ENCODE assay signal across 25 cellular contexts in genomic region chr1:186435336-186435735, GRCh38. TPM values are rescaled to one million over a fixed set of nuclear protein-coding genes. Genes with fewer than 3 reads are reported as not detected.
DNase-seq lines count a peak whose midpoint lies in the region; TF ChIP-seq lines count a peak whose summit lies in the region.
"Had no signal": no experiment of that assay in that cellular context is flagged by ENCODE, and none has a peak within 500 bp of the region (broad histone marks: within the 10 kb centered on the region; RNA-seq: fewer than 3 reads in every experiment).

No MANE protein-coding gene starts in this region.

- H3K4me1 ChIP-seq in GM23248 (ENCODE audit: insufficient read depth) = peaks cover 8% of the 10 kb centered on the region; the same call in 1 of the 2 replicates
- H3K4me1 ChIP-seq: prostate gland, testis had no signal

- in situ Hi-C loops in GM23248 (cut with MboI) = no loop called here
- in situ Hi-C loops in brain microvascular endothelial cell (cut with HindIII; ENCODE audit: low pct_ligation_motif_present, low sequenced_read_pairs) = no loop called here

- no peaks in the 10 kb centered on the region for H3K9me2 ChIP-seq in GM23248 (ENCODE audit: insufficient read depth)

- no peak overlapping the region for H3K4me2 ChIP-seq in GM23248 (ENCODE audit: unreplicated experiment)
- H3K4me2 ChIP-seq: hepatocyte had no signal

- no peaks in the 10 kb centered on the region for H3F3A ChIP-seq in GM23248 (ENCODE audit: insufficient read depth)

- H3K4me3 ChIP-seq in GM23248 (no peak overlapping the region), brain microvascular endothelial cell (ENCODE audit: low read depth, low read length) (no peak overlapping the region), lower leg skin (ENCODE audit: low read depth, poor library complexity, severe bottlenecking) (no peak overlapping the region)
- H3K4me3 ChIP-seq: hepatocyte, prostate gland, testis had no signal

- H3K36me3 ChIP-seq in GM23248 (ENCODE audit: low read depth) (no peaks in the 10 kb centered on the region), brain microvascular endothelial cell (replicated peaks) (no peaks in the 10 kb centered on the region)
- H3K36me3 ChIP-seq: prostate gland had no signal

- no peaks in the 10 kb centered on the region for H3K9me3 ChIP-seq in GM23248 (ENCODE audit: low read depth)
- H3K9me3 ChIP-seq: prostate gland, testis had no signal

- H3K27me3 ChIP-seq in GM23248 (replicated peaks; ENCODE audit: insufficient read depth) (no peaks in the 10 kb centered on the region), brain microvascular endothelial cell (replicated peaks) (no peaks in the 10 kb centered on the region)
- H3K27me3 ChIP-seq: hepatocyte, testis had no signal

- H2AFZ ChIP-seq in GM23248 = no peak overlapping the region
- H2AFZ ChIP-seq: hepatocyte had no signal

- no peak overlapping the region for H3K9ac ChIP-seq in GM23248

- intact Hi-C loops in lower leg skin (cut with DNase I; ENCODE audit: low total_unique reads) = no loop called here

- no peaks in the 10 kb centered on the region for H4K20me1 ChIP-seq in GM23248 (ENCODE audit: insufficient read depth)

- H3K27ac ChIP-seq in GM23248 (no peak overlapping the region), brain microvascular endothelial cell (no peak overlapping the region)
- H3K27ac ChIP-seq: hepatocyte, prostate gland, RWPE1, testis had no signal

- DNase-seq in GM23248 (peak; percentile 59), MV-4-11 (lab: John Stamatoyannopoulos, UW) (peak; percentile 20), brain microvascular endothelial cell (peak; percentile 11), iris pigment epithelial cell (ENCODE audit: low read depth) (peak; percentile 72), lower leg skin (ENCODE audit: low spot score in 2 of 2) (no peak), NCI-H1436 (lab: John Stamatoyannopoulos, UW) (no peak)
- DNase-seq in activated CD4-positive, CD25-positive, alpha-beta regulatory T cell treated with anti-CD3 and anti-CD28 coated beads, Interleukin-2, amount 50 U/mL, for 72 hours = no peak
- DNase-seq: activated CD4-positive, CD25-positive, alpha-beta regulatory T cell; activated CD8-positive, alpha-beta T cell treated with anti-CD3 and anti-CD28 coated beads for 36 hours; activated gamma-delta T cell; activated naive CD8-positive, alpha-beta T cell treated with anti-CD3 and anti-CD28 coated beads, Interleukin-2, amount 50 U/mL, for 24 hours; activated T-cell treated with anti-CD3 and anti-CD28 coated beads for 4 hours; CD8-positive, alpha-beta memory T cell; DMS79 treated with DMSO at 0.1 percent for 48 hours; immature natural killer cell; NCI-H1417; NCI-H524; small intestine; stimulated activated naive B cell treated with anti-CD40 and anti-IgM and Interleukin-4, amounts not matched to agents 10 μg/mL and 1 μg/mL and 100 μg/mL, for 72 hours; T1000; testis had no signal

- no peak for TF ChIP-seq POLR2A in lower leg skin (IDR thresholded peaks at IDR 0.05)

- no peaks in the 10 kb centered on the region for H3K79me2 ChIP-seq in GM23248 (ENCODE audit: insufficient read depth)
- H3K79me2 ChIP-seq: hepatocyte had no signal

- WGBS in GM23248 (ENCODE audit: low coverage in 1 of 2, low lambda C conversion rate in 2 of 2, missing lambda C conversion rate in 2 of 2), 2 experiments = 38 to 53% methylated on average over 1 of the region's 1 CpG
- WGBS in lower leg skin, 2 donors = 77 to 79% methylated on average over 1 of the region's 1 CpG

- TF ChIP-seq CTCF in brain microvascular endothelial cell (IDR thresholded peaks at IDR 0.05; ENCODE audit: low read depth, low read length, missing control alignments) (no peak), lower leg skin (IDR thresholded peaks at IDR 0.05) (no peak)

RNA-seq across cellular contexts. Expression of gene PDC, which starts 25.6 kb away (rescaled TPM):
- total RNA-seq in GM23248 (2014; rRNA removed; shearing (Covaris generic)) = 0.63 TPM in 1 of 2 replicates, not detected in the other
- polyA plus RNA-seq in GM23248 (2016; fragmentation: Nextera tagmentation; extraction: Ambion mirVana) = 0.20 and 0.94 TPM in 2 replicates
- not detected for total RNA-seq in lower leg skin
- total RNA-seq: activated CD8-positive, alpha-beta T cell treated with anti-CD3 and anti-CD28 coated beads for 36 hours; CD8-positive, alpha-beta memory T cell; hepatocyte; lung microvascular endothelial cell; prostate gland had no signal
- polyA plus RNA-seq: CD8-positive, alpha-beta memory T cell; hepatocyte; immature natural killer cell; small intestine had no signal

RNA-seq across cellular contexts. Expression of gene ODR4, which starts 59.7 kb away (rescaled TPM):
- 12.6 and 18.6 TPM in 2 replicates for total RNA-seq in GM23248 (2014; rRNA removed; shearing (Covaris generic))
- 19.4 and 23.0 TPM in 2 replicates for polyA plus RNA-seq in GM23248 (2016; fragmentation: Nextera tagmentation; extraction: Ambion mirVana)
- 10 to 100 TPM; 12.7 to 34.0 (median 17.6) TPM for total RNA-seq in lower leg skin

Comparison
In these comparisons a context has a peak if more than half of its experiments do, and no peak if none do; other contexts are left out.
1. DNase-seq: peak in GM23248 (single experiment), MV-4-11 (single experiment), brain microvascular endothelial cell (single experiment) and iris pigment epithelial cell (single experiment); none in activated CD4-positive, CD25-positive, alpha-beta regulatory T cell treated with anti-CD3 and anti-CD28 coated beads, Interleukin-2, amount 50 U/mL, for 72 hours (single experiment), lower leg skin (0 of 2) and NCI-H1436 (single experiment).